Comparison of ENCODE assay signal across 8 cellular contexts in genomic region chr18:50281295-50281971, GRCh38. TPM values are rescaled to one million over a fixed set of nuclear protein-coding genes. Genes with fewer than 3 reads are reported as not detected.
A peak's percentile ranks its signal among the peaks of the same experiment; 100 is the strongest.
DNase-seq lines count a peak whose midpoint lies in the region; ATAC-seq and TF ChIP-seq lines count a peak whose summit lies in the region.

A gene with protein sequence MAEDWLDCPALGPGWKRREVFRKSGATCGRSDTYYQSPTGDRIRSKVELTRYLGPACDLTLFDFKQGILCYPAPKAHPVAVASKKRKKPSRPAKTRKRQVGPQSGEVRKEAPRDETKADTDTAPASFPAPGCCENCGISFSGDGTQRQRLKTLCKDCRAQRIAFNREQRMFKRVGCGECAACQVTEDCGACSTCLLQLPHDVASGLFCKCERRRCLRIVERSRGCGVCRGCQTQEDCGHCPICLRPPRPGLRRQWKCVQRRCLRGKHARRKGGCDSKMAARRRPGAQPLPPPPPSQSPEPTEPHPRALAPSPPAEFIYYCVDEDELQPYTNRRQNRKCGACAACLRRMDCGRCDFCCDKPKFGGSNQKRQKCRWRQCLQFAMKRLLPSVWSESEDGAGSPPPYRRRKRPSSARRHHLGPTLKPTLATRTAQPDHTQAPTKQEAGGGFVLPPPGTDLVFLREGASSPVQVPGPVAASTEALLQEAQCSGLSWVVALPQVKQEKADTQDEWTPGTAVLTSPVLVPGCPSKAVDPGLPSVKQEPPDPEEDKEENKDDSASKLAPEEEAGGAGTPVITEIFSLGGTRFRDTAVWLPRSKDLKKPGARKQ (minus strand): TSS chr18:50281523. CDS start chr18:50279992, 1,531 bp downstream.

- intact Hi-C loops in heart right ventricle (cut with DNase I) (loop anchor here in 4 of 10 donors (10.0 kb wide), 2 partner anchors 93 to 763 kb away; partner anchors contain the start of gene SKA1 (in 3 of the 4)), posterior vena cava (cut with DNase I) (no loop called here), upper lobe of right lung (cut with DNase I) (no loop called here)

- no peaks in the 10 kb centered on the region for H3K9me3 Mint-ChIP-seq in T-helper 1 cell treated with Interleukin-12 subunit alpha and Interleukin-12 subunit beta and Interleukin-4 antibody, amounts not matched to agents 30 μg/mL and 1 μg/mL, for 36 hours

- TF ChIP-seq CTCF in GM13977 (IDR thresholded peaks at IDR 0.05; ENCODE audit: extremely low read depth, insufficient read depth, missing control alignments) (peak; percentile 26), heart right ventricle (IDR thresholded peaks at IDR 0.05) (peak in 7 of 9 donors; percentile 35 to 57 (median 44)), upper lobe of right lung (IDR thresholded peaks at IDR 0.05) (peak; percentile 49)

- ATAC-seq in HG02884 (IDR thresholded peaks at IDR 0.05; ENCODE audit: unreplicated experiment) (peak; percentile 87), heart right ventricle (peak; percentile 95 to 97 (median 97)), upper lobe of right lung (peak; percentile 96)

- H3K27me3 ChIP-seq in heart right ventricle (no peaks in the 10 kb centered on the region), upper lobe of right lung (no peaks in the 10 kb centered on the region)

- DNase-seq in GM13977 (ENCODE audit: low spot score), result peak; percentile 98
- peak; percentile 87 for DNase-seq in NCI-H1694 (lab: John Stamatoyannopoulos, UW)
- peak; percentile 100 for DNase-seq in amniotic stem cell (lab: John Stamatoyannopoulos, UW)
- DNase-seq in heart right ventricle, result peak; percentile 97
- DNase-seq in posterior vena cava (ENCODE audit: low spot score), result peak; percentile 99
- peak; percentile 99 for DNase-seq in upper lobe of right lung

- H3K9me3 ChIP-seq in heart right ventricle (no peaks in the 10 kb centered on the region), upper lobe of right lung (no peaks in the 10 kb centered on the region)

- H3K4me3 Mint-ChIP-seq in T-helper 1 cell treated with Interleukin-12 subunit alpha and Interleukin-12 subunit beta and Interleukin-4 antibody, amounts not matched to agents 30 μg/mL and 1 μg/mL, for 36 hours, result peak within 1 kb of the TSS; percentile 94

- H3K4me3 ChIP-seq in heart right ventricle, result peak within 1 kb of the TSS; percentile 75 to 98 (median 90)
- H3K4me3 ChIP-seq in upper lobe of right lung, result peak within 1 kb of the TSS; percentile 96

- peaks cover 0 to 73% (median 18%) of the 10 kb centered on the region in 9 donors for H3K36me3 ChIP-seq in heart right ventricle
- H3K36me3 ChIP-seq in upper lobe of right lung, result peaks cover 50% of the 10 kb centered on the region

- peak within 1 kb of the TSS; percentile 73 to 98 (median 90) for H3K27ac ChIP-seq in heart right ventricle
- H3K27ac ChIP-seq in upper lobe of right lung, result peak within 1 kb of the TSS; percentile 94

- H3K4me1 Mint-ChIP-seq in T-helper 1 cell treated with Interleukin-12 subunit alpha and Interleukin-12 subunit beta and Interleukin-4 antibody, amounts not matched to agents 30 μg/mL and 1 μg/mL, for 36 hours (ENCODE audit: low read depth), result peaks cover 36% of the 10 kb centered on the region

- no peaks in the 10 kb centered on the region for H3K27me3 Mint-ChIP-seq in T-helper 1 cell treated with Interleukin-12 subunit alpha and Interleukin-12 subunit beta and Interleukin-4 antibody, amounts not matched to agents 30 μg/mL and 1 μg/mL, for 36 hours (ENCODE audit: low read depth)

- 0% methylated on average over 57 to 63 of the region's 63 CpGs for WGBS in heart right ventricle, 2 donors

- peak within 1 kb of the TSS; percentile 97 for H3K27ac Mint-ChIP-seq in T-helper 1 cell treated with Interleukin-12 subunit alpha and Interleukin-12 subunit beta and Interleukin-4 antibody, amounts not matched to agents 30 μg/mL and 1 μg/mL, for 36 hours

- H3K4me1 ChIP-seq in heart right ventricle (peaks cover 12 to 41% (median 28%) of the 10 kb centered on the region in 9 donors), upper lobe of right lung (peaks cover 26% of the 10 kb centered on the region)

- peaks cover 58% of the 10 kb centered on the region for H3K36me3 Mint-ChIP-seq in T-helper 1 cell treated with Interleukin-12 subunit alpha and Interleukin-12 subunit beta and Interleukin-4 antibody, amounts not matched to agents 30 μg/mL and 1 μg/mL, for 36 hours (ENCODE audit: low read depth)

- in situ Hi-C loops in GM13977 (cut with MboI; ENCODE audit: low pct_unique_long_range_greater_than_20kb, low sequenced_read_pairs, unreplicated experiment), result loop anchor here (10.0 kb wide), 1 partner anchor 73 kb away; no protein-coding TSS in a partner anchor

RNA-seq across cellular contexts. Expression of the gene that starts here (rescaled TPM):
- total RNA-seq in heart right ventricle, result 10 to 100 TPM; 39.2 to 59.0 (median 45.8) TPM
- 10 to 100 TPM; 29.5 to 39.0 TPM for polyA plus RNA-seq in heart right ventricle
- total RNA-seq in posterior vena cava, result 10 to 100 TPM; 42.2 to 48.6 TPM
- total RNA-seq in upper lobe of right lung, result 56.3 TPM

Comparison
In these comparisons a context has a peak if more than half of its experiments do, and no peak if none do; other contexts are left out.
1. Peak in every context shown above with its lines: DNase-seq, ATAC-seq, H3K4me3 ChIP-seq and H3K27ac ChIP-seq.